Comparison of ENCODE assay signal across 8 cellular contexts in genomic region chr16:70331588-70332358, GRCh38. TPM values are rescaled to one million over a fixed set of nuclear protein-coding genes. Genes with fewer than 3 reads are reported as not detected.
DNase-seq lines count a peak whose midpoint lies in the region; TF ChIP-seq lines count a peak whose summit lies in the region.

No MANE protein-coding gene starts in this region.

- H3K27ac ChIP-seq in colonic mucosa: no peak overlapping the region

- H3K4me1 Mint-ChIP-seq in nephron: no peaks in the 10 kb centered on the region

- no peaks in the 10 kb centered on the region for H3K27me3 Mint-ChIP-seq in nephron (ENCODE audit: low read depth)

- H3F3A ChIP-seq in Loucy (ENCODE audit: low read depth): no peaks in the 10 kb centered on the region

- TF ChIP-seq CTCF in Loucy (conservative IDR thresholded peaks at IDR 0.05; ENCODE audit: low read length) (peak; percentile 60), colonic mucosa (IDR thresholded peaks at IDR 0.05) (peak; percentile 22), nephron (IDR thresholded peaks at IDR 0.05; ENCODE audit: unreplicated experiment in 3 of 3) (peak; percentile 37 to 47 (median 41))

- no peaks in the 10 kb centered on the region for H3K79me2 ChIP-seq in Loucy (ENCODE audit: insufficient read depth, low read length)

- H3K27me3 ChIP-seq in Loucy (ENCODE audit: insufficient read depth, low read length, poor library complexity, severe bottlenecking) (no peaks in the 10 kb centered on the region), colonic mucosa (no peaks in the 10 kb centered on the region)

- H3K4me1 ChIP-seq in Loucy (ENCODE audit: insufficient read depth, low read length, poor library complexity, severe bottlenecking): no peaks in the 10 kb centered on the region
- H3K4me1 ChIP-seq in colonic mucosa: no peaks in the 10 kb centered on the region

- no peak overlapping the region for H3K9ac ChIP-seq in Loucy (ENCODE audit: low read depth, low read length, poor library complexity, severe bottlenecking)
- no peak overlapping the region for H3K9ac ChIP-seq in colonic mucosa (ENCODE audit: low read depth in 2 of 2, low read length in 2 of 2)

- no peak overlapping the region for H3K4me2 ChIP-seq in Loucy (ENCODE audit: low read depth, low read length, poor library complexity, severe bottlenecking)

- H3K9me2 ChIP-seq in Loucy (replicated peaks; ENCODE audit: low read depth, low read length): no peaks in the 10 kb centered on the region

- intact Hi-C loops in colonic mucosa (cut with DNase I): no loop called here
- intact Hi-C loops in posterior vena cava (cut with DNase I): no loop called here

- no peaks in the 10 kb centered on the region for H3K9me3 Mint-ChIP-seq in nephron

- H3K36me3 ChIP-seq in Loucy (ENCODE audit: insufficient read depth, low read length): peaks cover 43% of the 10 kb centered on the region; the same call in 1 of the 2 replicates
- peaks cover 10% of the 10 kb centered on the region for H3K36me3 ChIP-seq in colonic mucosa

- H3K27ac Mint-ChIP-seq in nephron: no peak overlapping the region

- H3K36me3 Mint-ChIP-seq in nephron (ENCODE audit: low read depth): peaks cover 48% of the 10 kb centered on the region

- no peak overlapping the region for H3K4me3 ChIP-seq in Loucy (ENCODE audit: low read length, poor library complexity, severe bottlenecking)
- no peak overlapping the region for H3K4me3 ChIP-seq in colonic mucosa

- H3K9me3 ChIP-seq in Loucy (ENCODE audit: insufficient read depth, low read depth, low read length): no peaks in the 10 kb centered on the region
- H3K9me3 ChIP-seq in colonic mucosa: no peaks in the 10 kb centered on the region

- DNase-seq in DMS114 treated with DMSO at 0.1 percent for 48 hours (lab: John Stamatoyannopoulos, UW; ENCODE audit: unreplicated experiment): peak; percentile 25
- no peak for DNase-seq in colonic mucosa
- DNase-seq in posterior vena cava (ENCODE audit: low spot score): no peak
- no peak for DNase-seq in NCI-H1092 treated with DMSO at 0.1 percent for 48 hours (lab: John Stamatoyannopoulos, UW)
- no peak for DNase-seq in NCI-H1048 (lab: John Stamatoyannopoulos, UW)
- no peak for DNase-seq in DMS153 treated with DMSO at 0.1 percent for 48 hours (lab: John Stamatoyannopoulos, UW; ENCODE audit: unreplicated experiment)

- no peak overlapping the region for H2AFZ ChIP-seq in Loucy (ENCODE audit: low read length)

- H4K20me1 ChIP-seq in Loucy (ENCODE audit: insufficient read depth, low read length, poor library complexity, severe bottlenecking): no peaks in the 10 kb centered on the region

- H3K4me3 Mint-ChIP-seq in nephron: no peak overlapping the region

RNA-seq across cellular contexts. Expression of gene DDX19A, which starts 14.9 kb away (rescaled TPM):
- 10 to 100 TPM; 16.7 to 25.9 TPM for total RNA-seq in colonic mucosa
- 10 to 100 TPM; 29.9 to 31.9 TPM for total RNA-seq in posterior vena cava

RNA-seq across cellular contexts. Expression of gene DDX19B, which starts 32.8 kb away (rescaled TPM):
- total RNA-seq in colonic mucosa (10 to 100 TPM; 22.3 to 25.6 TPM), posterior vena cava (10 to 100 TPM; 18.8 to 20.2 TPM)

RNA-seq across cellular contexts. Expression of gene AARS1, which starts 42.5 kb away (rescaled TPM):
- total RNA-seq in colonic mucosa (10 to 100 TPM; 45.3 to 97.8 TPM), posterior vena cava (10 to 100 TPM; 77.2 to 86.3 TPM)
